1 cellular context compared by ENCODE assay signal in the genomic region with DNA sequence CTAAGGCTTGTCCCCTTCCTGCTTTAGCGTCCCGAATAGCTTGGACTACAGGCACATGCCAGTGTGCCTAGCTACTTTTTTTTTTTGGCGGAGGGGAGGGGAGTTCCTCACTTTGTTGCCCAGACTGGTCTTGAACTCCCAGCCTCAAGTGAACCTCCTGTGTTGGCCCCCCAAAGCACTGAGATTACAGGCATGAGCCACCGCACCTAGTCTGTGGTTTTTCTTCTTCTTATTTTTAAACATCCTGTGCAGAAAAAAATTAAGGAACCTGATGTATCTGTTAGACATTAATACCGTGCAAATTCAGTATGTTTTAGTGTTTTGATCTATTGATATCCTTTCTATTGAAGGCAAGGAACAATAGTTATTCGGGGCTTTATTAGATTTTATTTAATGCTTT.
TF ChIP-seq lines count a peak whose summit lies in the region.

No MANE protein-coding gene starts in this region.

TF ChIP-seq in GM23338, 12 proteins besides CTCF, POLR2A, EP300 and RAD21 (continued from another document):
- TF ChIP-seq, protein P1, sequence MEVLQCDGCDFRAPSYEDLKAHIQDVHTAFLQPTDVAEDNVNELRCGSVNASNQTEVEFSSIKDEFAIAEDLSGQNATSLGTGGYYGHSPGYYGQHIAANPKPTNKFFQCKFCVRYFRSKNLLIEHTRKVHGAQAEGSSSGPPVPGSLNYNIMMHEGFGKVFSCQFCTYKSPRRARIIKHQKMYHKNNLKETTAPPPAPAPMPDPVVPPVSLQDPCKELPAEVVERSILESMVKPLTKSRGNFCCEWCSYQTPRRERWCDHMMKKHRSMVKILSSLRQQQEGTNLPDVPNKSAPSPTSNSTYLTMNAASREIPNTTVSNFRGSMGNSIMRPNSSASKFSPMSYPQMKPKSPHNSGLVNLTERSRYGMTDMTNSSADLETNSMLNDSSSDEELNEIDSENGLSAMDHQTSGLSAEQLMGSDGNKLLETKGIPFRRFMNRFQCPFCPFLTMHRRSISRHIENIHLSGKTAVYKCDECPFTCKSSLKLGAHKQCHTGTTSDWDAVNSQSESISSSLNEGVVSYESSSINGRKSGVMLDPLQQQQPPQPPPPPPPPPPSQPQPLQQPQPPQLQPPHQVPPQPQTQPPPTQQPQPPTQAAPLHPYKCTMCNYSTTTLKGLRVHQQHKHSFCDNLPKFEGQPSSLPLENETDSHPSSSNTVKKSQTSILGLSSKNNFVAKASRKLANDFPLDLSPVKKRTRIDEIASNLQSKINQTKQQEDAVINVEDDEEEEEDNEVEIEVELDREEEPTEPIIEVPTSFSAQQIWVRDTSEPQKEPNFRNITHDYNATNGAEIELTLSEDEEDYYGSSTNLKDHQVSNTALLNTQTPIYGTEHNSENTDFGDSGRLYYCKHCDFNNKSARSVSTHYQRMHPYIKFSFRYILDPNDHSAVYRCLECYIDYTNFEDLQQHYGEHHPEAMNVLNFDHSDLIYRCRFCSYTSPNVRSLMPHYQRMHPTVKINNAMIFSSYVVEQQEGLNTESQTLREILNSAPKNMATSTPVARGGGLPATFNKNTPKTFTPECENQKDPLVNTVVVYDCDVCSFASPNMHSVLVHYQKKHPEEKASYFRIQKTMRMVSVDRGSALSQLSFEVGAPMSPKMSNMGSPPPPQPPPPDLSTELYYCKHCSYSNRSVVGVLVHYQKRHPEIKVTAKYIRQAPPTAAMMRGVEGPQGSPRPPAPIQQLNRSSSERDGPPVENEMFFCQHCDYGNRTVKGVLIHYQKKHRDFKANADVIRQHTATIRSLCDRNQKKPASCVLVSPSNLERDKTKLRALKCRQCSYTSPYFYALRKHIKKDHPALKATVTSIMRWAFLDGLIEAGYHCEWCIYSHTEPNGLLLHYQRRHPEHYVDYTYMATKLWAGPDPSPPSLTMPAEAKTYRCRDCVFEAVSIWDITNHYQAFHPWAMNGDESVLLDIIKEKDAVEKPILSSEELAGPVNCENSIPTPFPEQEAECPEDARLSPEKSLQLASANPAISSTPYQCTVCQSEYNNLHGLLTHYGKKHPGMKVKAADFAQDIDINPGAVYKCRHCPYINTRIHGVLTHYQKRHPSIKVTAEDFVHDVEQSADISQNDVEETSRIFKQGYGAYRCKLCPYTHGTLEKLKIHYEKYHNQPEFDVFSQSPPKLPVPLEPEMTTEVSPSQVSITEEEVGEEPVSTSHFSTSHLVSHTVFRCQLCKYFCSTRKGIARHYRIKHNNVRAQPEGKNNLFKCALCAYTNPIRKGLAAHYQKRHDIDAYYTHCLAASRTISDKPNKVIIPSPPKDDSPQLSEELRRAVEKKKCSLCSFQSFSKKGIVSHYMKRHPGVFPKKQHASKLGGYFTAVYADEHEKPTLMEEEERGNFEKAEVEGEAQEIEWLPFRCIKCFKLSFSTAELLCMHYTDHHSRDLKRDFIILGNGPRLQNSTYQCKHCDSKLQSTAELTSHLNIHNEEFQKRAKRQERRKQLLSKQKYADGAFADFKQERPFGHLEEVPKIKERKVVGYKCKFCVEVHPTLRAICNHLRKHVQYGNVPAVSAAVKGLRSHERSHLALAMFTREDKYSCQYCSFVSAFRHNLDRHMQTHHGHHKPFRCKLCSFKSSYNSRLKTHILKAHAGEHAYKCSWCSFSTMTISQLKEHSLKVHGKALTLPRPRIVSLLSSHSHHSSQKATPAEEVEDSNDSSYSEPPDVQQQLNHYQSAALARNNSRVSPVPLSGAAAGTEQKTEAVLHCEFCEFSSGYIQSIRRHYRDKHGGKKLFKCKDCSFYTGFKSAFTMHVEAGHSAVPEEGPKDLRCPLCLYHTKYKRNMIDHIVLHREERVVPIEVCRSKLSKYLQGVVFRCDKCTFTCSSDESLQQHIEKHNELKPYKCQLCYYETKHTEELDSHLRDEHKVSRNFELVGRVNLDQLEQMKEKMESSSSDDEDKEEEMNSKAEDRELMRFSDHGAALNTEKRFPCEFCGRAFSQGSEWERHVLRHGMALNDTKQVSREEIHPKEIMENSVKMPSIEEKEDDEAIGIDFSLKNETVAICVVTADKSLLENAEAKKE (CRISPR knock-in tag; IDR thresholded peaks at IDR 0.05) = no peak
- TF ChIP-seq STAT1 (IDR thresholded peaks at IDR 0.05; ENCODE audit: unreplicated experiment) = no peak
- TF ChIP-seq POLR2AphosphoS5 (IDR thresholded peaks at IDR 0.05; ENCODE audit: low read depth) = no peak
- TF ChIP-seq, protein P2, sequence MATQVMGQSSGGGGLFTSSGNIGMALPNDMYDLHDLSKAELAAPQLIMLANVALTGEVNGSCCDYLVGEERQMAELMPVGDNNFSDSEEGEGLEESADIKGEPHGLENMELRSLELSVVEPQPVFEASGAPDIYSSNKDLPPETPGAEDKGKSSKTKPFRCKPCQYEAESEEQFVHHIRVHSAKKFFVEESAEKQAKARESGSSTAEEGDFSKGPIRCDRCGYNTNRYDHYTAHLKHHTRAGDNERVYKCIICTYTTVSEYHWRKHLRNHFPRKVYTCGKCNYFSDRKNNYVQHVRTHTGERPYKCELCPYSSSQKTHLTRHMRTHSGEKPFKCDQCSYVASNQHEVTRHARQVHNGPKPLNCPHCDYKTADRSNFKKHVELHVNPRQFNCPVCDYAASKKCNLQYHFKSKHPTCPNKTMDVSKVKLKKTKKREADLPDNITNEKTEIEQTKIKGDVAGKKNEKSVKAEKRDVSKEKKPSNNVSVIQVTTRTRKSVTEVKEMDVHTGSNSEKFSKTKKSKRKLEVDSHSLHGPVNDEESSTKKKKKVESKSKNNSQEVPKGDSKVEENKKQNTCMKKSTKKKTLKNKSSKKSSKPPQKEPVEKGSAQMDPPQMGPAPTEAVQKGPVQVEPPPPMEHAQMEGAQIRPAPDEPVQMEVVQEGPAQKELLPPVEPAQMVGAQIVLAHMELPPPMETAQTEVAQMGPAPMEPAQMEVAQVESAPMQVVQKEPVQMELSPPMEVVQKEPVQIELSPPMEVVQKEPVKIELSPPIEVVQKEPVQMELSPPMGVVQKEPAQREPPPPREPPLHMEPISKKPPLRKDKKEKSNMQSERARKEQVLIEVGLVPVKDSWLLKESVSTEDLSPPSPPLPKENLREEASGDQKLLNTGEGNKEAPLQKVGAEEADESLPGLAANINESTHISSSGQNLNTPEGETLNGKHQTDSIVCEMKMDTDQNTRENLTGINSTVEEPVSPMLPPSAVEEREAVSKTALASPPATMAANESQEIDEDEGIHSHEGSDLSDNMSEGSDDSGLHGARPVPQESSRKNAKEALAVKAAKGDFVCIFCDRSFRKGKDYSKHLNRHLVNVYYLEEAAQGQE (IDR thresholded peaks at IDR 0.05; ENCODE audit: unreplicated experiment) = no peak
- no peak for TF ChIP-seq CREB1 (CRISPR knock-in tag; IDR thresholded peaks at IDR 0.05; ENCODE audit: low read depth)
- TF ChIP-seq ETS1 (IDR thresholded peaks at IDR 0.05) = no peak
- TF ChIP-seq EZH2phosphoT487 (IDR thresholded peaks at IDR 0.05; ENCODE audit: unreplicated experiment) = no peak
- TF ChIP-seq EZH2 (IDR thresholded peaks at IDR 0.05; ENCODE audit: low read depth, unreplicated experiment) = no peak
- TF ChIP-seq JUNB (IDR thresholded peaks at IDR 0.05; ENCODE audit: unreplicated experiment) = no peak
TF ChIP-seq in GM23338: peak in this region for 0.
